Comparison of ENCODE assay signal across 18 cellular contexts in the genomic region with DNA sequence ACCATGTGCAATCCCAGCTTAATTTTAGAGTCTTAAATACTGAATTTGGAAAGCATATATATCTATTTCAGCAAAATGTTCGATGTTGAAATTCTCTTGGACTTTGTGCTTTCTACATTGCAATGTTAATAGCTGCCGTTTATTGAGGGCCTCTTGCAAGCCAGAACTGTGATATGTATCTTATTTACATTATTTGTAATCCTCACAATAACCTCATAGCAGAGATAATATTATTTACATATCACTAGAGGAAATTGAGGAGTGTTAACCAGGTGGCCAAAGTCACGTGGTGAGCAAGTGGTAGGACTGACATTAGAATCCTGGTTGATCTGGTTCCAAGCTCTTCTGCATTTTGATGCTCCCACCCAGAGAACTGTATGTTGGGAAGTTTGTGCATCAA.
A peak's percentile ranks its signal among the peaks of the same experiment; 100 is the strongest.
DNase-seq lines count a peak whose midpoint lies in the region; ATAC-seq, FAIRE-seq and TF ChIP-seq lines count a peak whose summit lies in the region.
"Had no signal": no experiment of that assay in that cellular context is flagged by ENCODE, and none has a peak within 500 bp of the region (broad histone marks: within the 10 kb centered on the region; RNA-seq: fewer than 3 reads in every experiment).

No MANE protein-coding gene starts in this region.

- intact Hi-C loops in left lung (cut with DNase I) (no loop called here), stomach (cut with DNase I; ENCODE audit: low total_unique reads) (no loop called here), OCI-LY7 (cut with micrococcal nuclease; ENCODE audit: unreplicated experiment) (no loop called here)

- H3K9me3 Mint-ChIP-seq in T-helper 2 cell treated with Interferon-gamma antibody and Interleukin-4, amounts not matched to agents 5 μg/mL and 100 μg/mL, for 36 hours = no peaks in the 10 kb centered on the region

- peaks cover 2% of the 10 kb centered on the region for H3K27me3 Mint-ChIP-seq in T-helper 2 cell treated with Interferon-gamma antibody and Interleukin-4, amounts not matched to agents 5 μg/mL and 100 μg/mL, for 36 hours (ENCODE audit: low read depth)

- 23 to 61% (median 38%) methylated on average over 3 of the region's 3 CpGs for WGBS in stomach, 5 donors

- TF ChIP-seq EP300 in stomach (IDR thresholded peaks at IDR 0.05) = no peak

- no peak overlapping the region for H3K4me2 ChIP-seq in OCI-LY7 (ENCODE audit: low read length)
- H3K4me2 ChIP-seq: SK-N-SH had no signal

- H3K27ac ChIP-seq in left lung (no peak overlapping the region), stomach (no peak overlapping the region), OCI-LY7 (ENCODE audit: low read depth, low read length, poor library complexity, severe bottlenecking) (no peak overlapping the region)

- no peak for FAIRE-seq in frontal cortex (lab: Jason Lieb, UNC)
- FAIRE-seq: GM19239 had no signal

- TF ChIP-seq CTCF in left lung (IDR thresholded peaks at IDR 0.05) = no peak
- TF ChIP-seq CTCF in stomach (IDR thresholded peaks at IDR 0.05) = no peak
- no peak for TF ChIP-seq CTCF in OCI-LY7 (conservative IDR thresholded peaks at IDR 0.05; ENCODE audit: low read length)

- no peaks in the 10 kb centered on the region for H3K4me1 Mint-ChIP-seq in T-helper 2 cell treated with Interferon-gamma antibody and Interleukin-4, amounts not matched to agents 5 μg/mL and 100 μg/mL, for 36 hours (ENCODE audit: low read depth)

- H3K36me3 Mint-ChIP-seq in T-helper 2 cell treated with Interferon-gamma antibody and Interleukin-4, amounts not matched to agents 5 μg/mL and 100 μg/mL, for 36 hours (ENCODE audit: low read depth) = no peaks in the 10 kb centered on the region

- CTCF ChIA-PET in OCI-LY7 (lab: Charles Lee; ENCODE audit: unreplicated experiment) = no interaction called here

- H3K27ac Mint-ChIP-seq in T-helper 2 cell treated with Interferon-gamma antibody and Interleukin-4, amounts not matched to agents 5 μg/mL and 100 μg/mL, for 36 hours = no peak overlapping the region

- H3K9me3 ChIP-seq in left lung (no peaks in the 10 kb centered on the region), stomach (no peaks in the 10 kb centered on the region), OCI-LY7 (ENCODE audit: low read length) (no peaks in the 10 kb centered on the region)
- H3K9me3 ChIP-seq: HAP-1, SK-N-SH had no signal

- POLR2A ChIA-PET in OCI-LY7 (lab: Charles Lee) = interaction anchor here (0.5 kb wide), 1 partner anchor 16 kb away, joined by 4 read pairs; no protein-coding TSS in a partner anchor

- H3K27me3 ChIP-seq in left lung (no peaks in the 10 kb centered on the region), stomach (no peaks in the 10 kb centered on the region)

- no peak overlapping the region for H2AFZ ChIP-seq in OCI-LY7 (ENCODE audit: low read length)

- TF ChIP-seq POLR2A in stomach (IDR thresholded peaks at IDR 0.05) = no peak

- H3K36me3 ChIP-seq in left lung (no peaks in the 10 kb centered on the region), stomach (no peaks in the 10 kb centered on the region), OCI-LY7 (ENCODE audit: insufficient read depth, low read length) (no peaks in the 10 kb centered on the region)
- H3K36me3 ChIP-seq: HAP-1 had no signal

- H4K20me1 ChIP-seq in OCI-LY7 (ENCODE audit: insufficient read depth, low read length) = no peaks in the 10 kb centered on the region

- no peaks in the 10 kb centered on the region for H3K9me2 ChIP-seq in OCI-LY7 (ENCODE audit: insufficient read depth, low read length)
- H3K9me2 ChIP-seq: SK-N-SH had no signal

- ATAC-seq in left lung = peak; percentile 35

- H3K4me1 ChIP-seq in left lung (no peaks in the 10 kb centered on the region), stomach (peaks cover 0 to 9% (median 7%) of the 10 kb centered on the region in 4 donors), OCI-LY7 (ENCODE audit: insufficient read depth, low read length, poor library complexity, severe bottlenecking) (no peaks in the 10 kb centered on the region)
- H3K4me1 ChIP-seq: HAP-1 had no signal

- no peaks in the 10 kb centered on the region for H3K79me2 ChIP-seq in OCI-LY7 (ENCODE audit: insufficient read depth, low read depth, low read length)

- no peak overlapping the region for H3K4me3 ChIP-seq in left lung
- H3K4me3 ChIP-seq in stomach = no peak overlapping the region
- H3K4me3 ChIP-seq in OCI-LY7 (ENCODE audit: low read depth, low read length, poor library complexity, severe bottlenecking) = no peak overlapping the region
- H3K4me3 ChIP-seq: HAP-1 had no signal

- DNase-seq in HuH-7 (ENCODE audit: low spot score) (peak; percentile 3), NCI-H526 (lab: John Stamatoyannopoulos, UW) (peak; percentile 68 to 70), left lung (no peak), stomach (peak; percentile 42), frontal cortex (ENCODE audit: low spot score in 2 of 2) (no peak), OCI-LY7 (ENCODE audit: low spot score) (no peak)
- no peak for DNase-seq in T-helper 2 cell treated with Interferon-gamma antibody and Interleukin-4, amounts not matched to agents 5 μg/mL and 100 μg/mL, for 36 hours (ENCODE audit: low spot score)
- DNase-seq: DMS79, MM.1S, NCI-H1105, NCI-H187, NCI-H446, NCI-H82, SHP77, SK-N-SH, T-helper 1 cell had no signal

- H3K4me3 Mint-ChIP-seq in T-helper 2 cell treated with Interferon-gamma antibody and Interleukin-4, amounts not matched to agents 5 μg/mL and 100 μg/mL, for 36 hours = no peak overlapping the region

- no TSS peak for BruUV-seq in OCI-LY7 (replicated peaks; lab: Mats Ljungman, UMichigan)

Comparison
In these comparisons a context has a peak if more than half of its experiments do, and no peak if none do; other contexts are left out.
1. DNase-seq: peak in HuH-7 (single experiment), NCI-H526 (2 of 2) and stomach (single experiment); none in left lung (0 of 2), frontal cortex (0 of 2), OCI-LY7 (single experiment) and T-helper 2 cell treated with Interferon-gamma antibody and Interleukin-4, amounts not matched to agents 5 μg/mL and 100 μg/mL, for 36 hours (single experiment).